Comparison of ENCODE assay signal across 9 cellular contexts in the genomic region with DNA sequence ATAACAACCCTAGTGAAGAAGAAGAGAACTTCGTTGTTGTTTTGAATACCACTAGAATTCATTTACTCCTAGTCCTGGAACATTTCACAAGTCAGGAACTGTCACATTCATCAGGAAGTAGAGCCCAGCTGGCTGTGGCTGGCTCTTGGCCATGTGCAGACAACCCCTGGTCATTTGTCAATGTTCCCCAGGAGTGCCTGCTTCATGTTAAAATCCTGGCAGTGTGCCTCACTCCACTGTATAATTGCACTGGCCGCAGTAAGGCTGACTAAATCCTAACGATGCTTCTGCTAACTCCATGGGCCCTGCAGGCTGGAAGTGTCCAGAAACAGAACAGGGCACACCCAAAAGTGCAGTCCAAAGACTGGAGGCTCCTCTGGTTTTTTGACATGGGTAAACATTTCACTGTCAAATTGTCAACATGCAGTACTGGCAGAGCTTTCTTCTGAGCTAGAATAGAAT. TPM values are rescaled to one million over a fixed set of nuclear protein-coding genes. Genes with fewer than 3 reads are reported as not detected.
DNase-seq lines count a peak whose midpoint lies in the region; ATAC-seq and TF ChIP-seq lines count a peak whose summit lies in the region.
"Had no signal": no experiment of that assay in that cellular context is flagged by ENCODE, and none has a peak within 500 bp of the region (broad histone marks: within the 10 kb centered on the region; RNA-seq: fewer than 3 reads in every experiment).

No MANE protein-coding gene starts in this region.

- H3K27ac ChIP-seq in Peyer's patch, result peak overlapping the region in 2 of 4 donors; percentile 4 to 53

- H3K27me3 ChIP-seq in Peyer's patch, result no peaks in the 10 kb centered on the region

- intact Hi-C loops in head of caudate nucleus (cut with DNase I), result no loop called here

- no peaks in the 10 kb centered on the region for H3K36me3 ChIP-seq in Peyer's patch

- TF ChIP-seq POLR2A in Peyer's patch (IDR thresholded peaks at IDR 0.05), result no peak

- no peaks in the 10 kb centered on the region for H3K9me3 ChIP-seq in Peyer's patch

- DNase-seq in GM03348 (ENCODE audit: low spot score) (peak; percentile 55), Peyer's patch (peak; percentile 18 to 81 (median 68)), head of caudate nucleus (peak in 25 of 42 donors; percentile 7 to 56 (median 31)), skeletal muscle cell (ENCODE audit: low read depth) (peak; percentile 77), GF-D8 (lab: John Stamatoyannopoulos, UW) (no peak), T1000 (lab: John Stamatoyannopoulos, UW) (no peak)
- no peak for DNase-seq in stimulated activated naive CD8-positive, alpha-beta T cell treated with anti-CD3 and anti-CD28 coated beads, Interleukin-15, Interleukin-2, amounts not matched to agents 100 U/mL and 50 U/mL, for 24 hours

- TF ChIP-seq CTCF in Peyer's patch (IDR thresholded peaks at IDR 0.05), result peak in 1 of 6 experiments; percentile 0

- H3K4me3 ChIP-seq in Peyer's patch (no peak overlapping the region), skeletal muscle cell (ENCODE audit: low read depth, low read length) (no peak overlapping the region)

- ATAC-seq in GM21576 (IDR thresholded peaks at IDR 0.05; ENCODE audit: unreplicated experiment), result no peak
- ATAC-seq in stimulated activated naive CD8-positive, alpha-beta T cell treated with anti-CD3 and anti-CD28 coated beads, Interleukin-15, Interleukin-2, amounts not matched to agents 100 U/mL and 50 U/mL, for 24 hours, result no peak

- H3K4me1 ChIP-seq in Peyer's patch, result peaks cover 0 to 13% (median 0%) of the 10 kb centered on the region in 4 donors

RNA-seq across cellular contexts. Expression of gene ADGRF1, which starts 41.5 kb away (rescaled TPM):
- total RNA-seq in Peyer's patch, result 10 to 100 TPM in 2 of 4 donors, 1 to 10 TPM in 1, not detected in 1; 7.4 to 22.6 (median 13.5) TPM
- total RNA-seq: T-helper 2 cell treated with Interferon-gamma antibody and Interleukin-4, amounts not matched to agents 100 ng/mL and 5 ng/mL, for 36 hours had no signal

Comparison
In these comparisons a context has a peak if more than half of its experiments do, and no peak if none do; other contexts are left out.
1. DNase-seq: peak in GM03348 (single experiment), Peyer's patch (3 of 3), head of caudate nucleus (25 of 42) and skeletal muscle cell (single experiment); none in GF-D8 (single experiment), T1000 (single experiment) and stimulated activated naive CD8-positive, alpha-beta T cell treated with anti-CD3 and anti-CD28 coated beads, Interleukin-15, Interleukin-2, amounts not matched to agents 100 U/mL and 50 U/mL, for 24 hours (single experiment).